In genomic region chr11:32479291-32479690, GRCh38 we compare ENCODE assay signal across 1 cellular context.
TF ChIP-seq lines count a peak whose summit lies in the region.

No MANE protein-coding gene starts in this region.

TF ChIP-seq in GM23338, 12 proteins besides CTCF, POLR2A, EP300 and RAD21 (continued from another document):
- TF ChIP-seq ZNF462 (CRISPR knock-in tag; IDR thresholded peaks at IDR 0.05) (no peak), ZNF114 (CRISPR knock-in tag; IDR thresholded peaks at IDR 0.05) (no peak)
